Comparison of ENCODE assay signal across 15 cellular contexts in the genomic region with DNA sequence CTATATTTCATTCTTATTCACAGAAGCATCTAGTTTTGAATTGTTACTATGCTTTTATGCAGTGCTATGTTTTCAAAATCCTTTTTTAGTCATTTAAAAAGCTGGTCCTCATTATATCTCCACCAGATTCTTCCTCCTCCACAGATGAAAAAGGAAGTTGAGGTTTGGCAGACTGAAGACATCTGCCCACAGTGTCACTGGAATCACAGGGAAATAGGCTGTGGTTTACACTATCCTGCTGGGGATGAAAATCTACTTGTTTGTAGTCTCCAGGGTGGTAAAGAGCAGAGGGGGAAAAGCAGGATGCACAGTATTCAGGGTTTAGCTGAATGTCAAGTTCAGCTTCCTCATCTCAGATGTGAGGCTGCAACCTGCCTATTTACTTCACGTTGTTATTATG.
DNase-seq lines count a peak whose midpoint lies in the region; ATAC-seq, FAIRE-seq and TF ChIP-seq lines count a peak whose summit lies in the region.
"Had no signal": no experiment of that assay in that cellular context is flagged by ENCODE, and none has a peak within 500 bp of the region (broad histone marks: within the 10 kb centered on the region; RNA-seq: fewer than 3 reads in every experiment).

No MANE protein-coding gene starts in this region.

- BruUV-seq in GM12878 (replicated peaks; lab: Mats Ljungman, UMichigan) = no TSS peak

- no peaks in the 10 kb centered on the region; the same call in 2 of the 3 replicates for H3K9me3 ChIP-seq in GM12878 (replicated peaks; ENCODE audit: control insufficient read depth, insufficient read depth, low read length)
- H3K9me3 ChIP-seq in naive thymus-derived CD4-positive, alpha-beta T cell (ENCODE audit: control insufficient read depth in 2 of 3, low read length in 3 of 3) = no peaks in the 10 kb centered on the region

- H3K9ac ChIP-seq in GM12878 (ENCODE audit: control insufficient read depth, insufficient read depth, low read length) = no peak overlapping the region

- no peaks in the 10 kb centered on the region for H3K79me2 ChIP-seq in GM12878 (ENCODE audit: control insufficient read depth, insufficient read depth, low read length)

- H3K36me3 ChIP-seq in GM12878 (ENCODE audit: control insufficient read depth in 2 of 2, insufficient read depth in 2 of 2, low read length in 1 of 2) = no peaks in the 10 kb centered on the region
- no peaks in the 10 kb centered on the region for H3K36me3 ChIP-seq in naive thymus-derived CD4-positive, alpha-beta T cell (ENCODE audit: control insufficient read depth in 2 of 3, insufficient read depth in 3 of 3, low read length in 3 of 3)
- H3K36me3 ChIP-seq: SJCRH30 had no signal

- H4K20me1 ChIP-seq in GM12878 (ENCODE audit: control insufficient read depth, insufficient read depth) = no peaks in the 10 kb centered on the region

- CTCF ChIA-PET in GM12878 (lab: Yijun Ruan, JAX) = no interaction called here
- CTCF ChIA-PET in naive thymus-derived CD4-positive, alpha-beta T cell (lab: Charles Lee) = no interaction called here

- intact Hi-C loops in GM12878 (cut with micrococcal nuclease; ENCODE audit: unreplicated experiment) = no loop called here
- intact Hi-C loops in naive thymus-derived CD4-positive, alpha-beta T cell (cut with micrococcal nuclease) = no loop called here

- no peak overlapping the region for H3K27ac Mint-ChIP-seq in naive thymus-derived CD4-positive, alpha-beta T cell
- H3K27ac Mint-ChIP-seq: stimulated activated effector memory CD8-positive, alpha-beta T cell treated with anti-CD3 and anti-CD28 coated beads, Interleukin-12 subunit alpha, Interleukin-12 subunit beta, amount 100 ng/mL, for 72 hours had no signal

- peaks cover 0 to 16% (median 5%) of the 10 kb centered on the region in 11 donors for H3K9me3 Mint-ChIP-seq in naive thymus-derived CD4-positive, alpha-beta T cell

- POLR2A ChIA-PET in GM12878 (lab: Charles Lee) = no interaction called here
- POLR2A ChIA-PET in naive thymus-derived CD4-positive, alpha-beta T cell (lab: Charles Lee) = no interaction called here

- TF ChIP-seq RAD21 in GM12878 (IDR thresholded peaks at IDR 0.05; ENCODE audit: insufficient read depth, low read depth, low read length) = no peak

- FAIRE-seq in GM12878 (lab: Jason Lieb, UNC) = no peak

- WGBS in GM12878 (ENCODE audit: insufficient coverage, insufficient replicate concordance, low lambda C conversion rate, missing lambda C conversion rate) = 6% methylated on average over 1 of the region's 1 CpG

- in situ Hi-C loops in GM12878 (cut with MboI) = no loop called here
- in situ Hi-C loops in ACHN (cut with HindIII; ENCODE audit: low pct_ligation_motif_present, low pct_unique_long_range_greater_than_20kb, low sequenced_read_pairs) = no loop called here

- no peak overlapping the region for H3K4me2 ChIP-seq in GM12878 (ENCODE audit: control insufficient read depth, insufficient read depth)

- RAD21 ChIA-PET in GM12878 (lab: Charles Lee; ENCODE audit: unreplicated experiment) = no interaction called here

- no peak for TF ChIP-seq POLR2A in GM12878 (IDR thresholded peaks at IDR 0.05; ENCODE audit: low read depth, low read length)

- H3K4me3 ChIP-seq in GM12878 = no peak overlapping the region
- no peak overlapping the region for H3K4me3 ChIP-seq in naive thymus-derived CD4-positive, alpha-beta T cell (ENCODE audit: low read length)
- H3K4me3 ChIP-seq: SJCRH30 had no signal

- SMC1A ChIA-PET in GM12878 (lab: Charles Lee; ENCODE audit: uncharacterized antibody, unreplicated experiment) = no interaction called here

- TF ChIP-seq CTCF in GM12878 (IDR thresholded peaks at IDR 0.05 in 2 of 3, conservative IDR thresholded peaks at IDR 0.05 in 1 of 3; ENCODE audit: control insufficient read depth in 2 of 3, extremely low read depth in 1 of 3, insufficient read depth in 1 of 3, low read depth in 3 of 3, low read length in 3 of 3) = no peak
- TF ChIP-seq CTCF in GM20000 (IDR thresholded peaks at IDR 0.05; ENCODE audit: extremely low read depth, missing control alignments) = no peak

- no peak overlapping the region for H3K27ac ChIP-seq in GM12878 (ENCODE audit: control insufficient read depth, insufficient read depth)
- no peak overlapping the region for H3K27ac ChIP-seq in naive thymus-derived CD4-positive, alpha-beta T cell (ENCODE audit: low read depth, low read length)
- H3K27ac ChIP-seq: SJCRH30 had no signal

- peak; percentile 32 for DNase-seq in GF-D8 (lab: John Stamatoyannopoulos, UW)
- DNase-seq in NCI-H226 = peak; percentile 32
- DNase-seq in GM12878 (ENCODE audit: low read depth, low spot score) = no peak
- no peak for DNase-seq in naive thymus-derived CD4-positive, alpha-beta T cell
- no peak for DNase-seq in GM20000 (ENCODE audit: low spot score)
- DNase-seq in ACHN = no peak
- DNase-seq: activated CD4-positive, alpha-beta T cell treated with anti-CD3 and anti-CD28 coated beads for 4 hours; caudate nucleus; NCI-H526 treated with DMSO at 0.1 percent for 48 hours; nucleus accumbens had no signal

- H3K4me3 Mint-ChIP-seq in naive thymus-derived CD4-positive, alpha-beta T cell = no peak overlapping the region
- H3K4me3 Mint-ChIP-seq: stimulated activated effector memory CD8-positive, alpha-beta T cell treated with anti-CD3 and anti-CD28 coated beads, Interleukin-12 subunit alpha, Interleukin-12 subunit beta, amount 100 ng/mL, for 72 hours had no signal

- no peak for TF ChIP-seq EP300 in GM12878 (IDR thresholded peaks at IDR 0.05; ENCODE audit: borderline replicate concordance in 1 of 2, control insufficient read depth in 1 of 2, low read depth in 2 of 2, low read length in 2 of 2)

- ATAC-seq in GM12878 (peak; percentile 33; the same call in 2 of the 3 replicates), GM21825 (IDR thresholded peaks at IDR 0.05; ENCODE audit: unreplicated experiment) (no peak), GM19351 (IDR thresholded peaks at IDR 0.05; ENCODE audit: unreplicated experiment) (no peak)
- ATAC-seq in naive thymus-derived CD4-positive, alpha-beta T cell = peak; percentile 56
- ATAC-seq: left lobe of liver; stimulated activated effector memory CD8-positive, alpha-beta T cell treated with anti-CD3 and anti-CD28 coated beads, Interleukin-12 subunit alpha, Interleukin-12 subunit beta, amount 100 ng/mL, for 72 hours had no signal

- no peaks in the 10 kb centered on the region for H3K4me1 ChIP-seq in GM12878 (ENCODE audit: control insufficient read depth, insufficient read depth, low read length)
- no peaks in the 10 kb centered on the region for H3K4me1 ChIP-seq in naive thymus-derived CD4-positive, alpha-beta T cell (ENCODE audit: control insufficient read depth in 2 of 2, insufficient read depth in 2 of 2, low read length in 2 of 2)
- H3K4me1 ChIP-seq: SJCRH30 had no signal

- peaks cover 6 to 54% (median 23%) of the 10 kb centered on the region in 5 donors for H3K27me3 Mint-ChIP-seq in naive thymus-derived CD4-positive, alpha-beta T cell

- peaks cover 0 to 11% (median 3%) of the 10 kb centered on the region in 5 donors for H3K36me3 Mint-ChIP-seq in naive thymus-derived CD4-positive, alpha-beta T cell
- H3K36me3 Mint-ChIP-seq: stimulated activated effector memory CD8-positive, alpha-beta T cell treated with anti-CD3 and anti-CD28 coated beads, Interleukin-12 subunit alpha, Interleukin-12 subunit beta, amount 100 ng/mL, for 72 hours had no signal

- H3K27me3 ChIP-seq in GM12878 (replicated peaks in 1 of 2; ENCODE audit: control insufficient read depth in 2 of 2, insufficient read depth in 2 of 2, low read length in 1 of 2) = no peaks in the 10 kb centered on the region; a peak in 1 of 4 replicates
- no peaks in the 10 kb centered on the region for H3K27me3 ChIP-seq in naive thymus-derived CD4-positive, alpha-beta T cell (ENCODE audit: control insufficient read depth in 2 of 2, insufficient read depth in 2 of 2, low read length in 2 of 2)
- H3K27me3 ChIP-seq: SJCRH30 had no signal

- no peak overlapping the region for H2AFZ ChIP-seq in GM12878 (ENCODE audit: control insufficient read depth, low read depth, low read length)

- peaks cover 4 to 21% (median 13%) of the 10 kb centered on the region in 7 donors for H3K4me1 Mint-ChIP-seq in naive thymus-derived CD4-positive, alpha-beta T cell
- H3K4me1 Mint-ChIP-seq: stimulated activated effector memory CD8-positive, alpha-beta T cell treated with anti-CD3 and anti-CD28 coated beads, Interleukin-12 subunit alpha, Interleukin-12 subunit beta, amount 100 ng/mL, for 72 hours had no signal

TF ChIP-seq in GM12878, 131 proteins besides CTCF, POLR2A, EP300 and RAD21:
- no peak for TF ChIP-seq ETV6 (conservative IDR thresholded peaks at IDR 0.05 in 1 of 2, IDR thresholded peaks at IDR 0.05 in 1 of 2; ENCODE audit: borderline replicate concordance in 1 of 2, low read depth in 1 of 2)
- no peak for TF ChIP-seq NFYA (IDR thresholded peaks at IDR 0.05; ENCODE audit: borderline replicate concordance, low read depth, low read length)
- no peak for TF ChIP-seq HDAC2 (IDR thresholded peaks at IDR 0.05)
- TF ChIP-seq RBBP5 (conservative IDR thresholded peaks at IDR 0.05) = no peak
- no peak for TF ChIP-seq TAF1 (IDR thresholded peaks at IDR 0.05; ENCODE audit: borderline replicate concordance, low read depth, low read length)
- TF ChIP-seq JUNB (IDR thresholded peaks at IDR 0.05) = no peak
- TF ChIP-seq, protein P1, sequence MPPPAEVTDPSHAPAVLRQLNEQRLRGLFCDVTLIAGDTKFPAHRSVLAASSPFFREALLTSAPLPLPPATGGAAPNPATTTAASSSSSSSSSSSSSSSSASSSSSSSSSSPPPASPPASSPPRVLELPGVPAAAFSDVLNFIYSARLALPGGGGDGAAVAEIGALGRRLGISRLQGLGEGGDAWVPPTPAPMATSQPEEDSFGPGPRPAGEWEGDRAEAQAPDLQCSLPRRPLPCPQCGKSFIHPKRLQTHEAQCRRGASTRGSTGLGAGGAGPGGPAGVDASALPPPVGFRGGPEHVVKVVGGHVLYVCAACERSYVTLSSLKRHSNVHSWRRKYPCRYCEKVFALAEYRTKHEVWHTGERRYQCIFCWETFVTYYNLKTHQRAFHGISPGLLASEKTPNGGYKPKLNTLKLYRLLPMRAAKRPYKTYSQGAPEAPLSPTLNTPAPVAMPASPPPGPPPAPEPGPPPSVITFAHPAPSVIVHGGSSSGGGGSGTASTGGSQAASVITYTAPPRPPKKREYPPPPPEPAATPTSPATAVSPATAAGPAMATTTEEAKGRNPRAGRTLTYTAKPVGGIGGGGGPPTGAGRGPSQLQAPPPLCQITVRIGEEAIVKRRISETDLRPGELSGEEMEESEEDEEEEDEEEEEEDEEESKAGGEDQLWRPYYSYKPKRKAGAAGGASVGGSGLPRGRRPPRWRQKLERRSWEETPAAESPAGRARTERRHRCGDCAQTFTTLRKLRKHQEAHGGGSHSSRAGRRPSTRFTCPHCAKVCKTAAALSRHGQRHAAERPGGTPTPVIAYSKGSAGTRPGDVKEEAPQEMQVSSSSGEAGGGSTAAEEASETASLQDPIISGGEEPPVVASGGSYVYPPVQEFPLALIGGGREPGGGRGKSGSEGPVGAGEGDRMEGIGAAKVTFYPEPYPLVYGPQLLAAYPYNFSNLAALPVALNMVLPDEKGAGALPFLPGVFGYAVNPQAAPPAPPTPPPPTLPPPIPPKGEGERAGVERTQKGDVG (CRISPR knock-in tag; IDR thresholded peaks at IDR 0.05) = no peak
- TF ChIP-seq BHLHE40 (IDR thresholded peaks at IDR 0.05; ENCODE audit: borderline replicate concordance in 1 of 2, low read depth in 2 of 2, low read length in 1 of 2) = no peak

Comparison
In these comparisons a context has a peak if more than half of its experiments do, and no peak if none do; other contexts are left out.
1. DNase-seq: peak in GF-D8 (single experiment) and NCI-H226 (single experiment); none in GM12878 (single experiment), naive thymus-derived CD4-positive, alpha-beta T cell (0 of 9), GM20000 (single experiment) and ACHN (single experiment).
2. ATAC-seq: peak in GM12878 (single experiment) and naive thymus-derived CD4-positive, alpha-beta T cell (single experiment); none in GM21825 (single experiment) and GM19351 (single experiment).